Comparison of ENCODE assay signal across 9 cellular contexts in the genomic region with DNA sequence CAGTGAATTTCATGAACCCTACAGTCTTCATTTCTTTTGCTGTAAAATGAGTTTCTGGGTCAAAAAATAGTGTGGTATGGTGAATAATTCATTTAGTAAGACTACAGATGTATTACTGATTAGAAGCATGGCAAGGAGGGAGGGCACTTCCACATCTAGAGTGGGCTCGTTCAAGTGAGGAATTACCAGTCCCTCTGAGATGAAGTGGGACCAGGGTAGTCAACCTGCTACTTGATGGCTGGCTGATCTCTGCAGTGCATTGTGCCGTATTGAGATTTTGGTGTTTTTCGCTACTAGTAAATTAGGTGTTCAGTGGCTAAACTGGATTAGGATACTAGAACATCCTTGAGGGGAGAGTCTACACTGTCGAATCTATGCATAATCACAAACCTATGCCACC. TPM values are rescaled to one million over a fixed set of nuclear protein-coding genes. Genes with fewer than 3 reads are reported as not detected.
DNase-seq lines count a peak whose midpoint lies in the region; ATAC-seq, FAIRE-seq and TF ChIP-seq lines count a peak whose summit lies in the region.
"Had no signal": no experiment of that assay in that cellular context is flagged by ENCODE, and none has a peak within 500 bp of the region (broad histone marks: within the 10 kb centered on the region; RNA-seq: fewer than 3 reads in every experiment).

No MANE protein-coding gene starts in this region.

- TF ChIP-seq CTCF in GM23338 (conservative IDR thresholded peaks at IDR 0.05; ENCODE audit: low read depth in 2 of 2) (no peak), prostate gland (IDR thresholded peaks at IDR 0.05) (no peak), foreskin keratinocyte (conservative IDR thresholded peaks at IDR 0.05) (no peak)

- H3K4me3 Mint-ChIP-seq in GM23338, result no peak overlapping the region

- peaks cover 16% of the 10 kb centered on the region for H4K20me1 ChIP-seq in GM23338 (replicated peaks; ENCODE audit: insufficient read depth)

- intact Hi-C loops in prostate gland (cut with DNase I), result no loop called here

- TF ChIP-seq POLR2A in prostate gland (IDR thresholded peaks at IDR 0.05), result no peak

- peaks cover 44% of the 10 kb centered on the region for H3K79me2 ChIP-seq in GM23338 (replicated peaks; ENCODE audit: insufficient read depth)

- H3K9me3 Mint-ChIP-seq in GM23338, result no peaks in the 10 kb centered on the region

- 0 out of 2 replicates have a peak overlapping the region, but pooled peaks have one; percentile 21 for H3K27ac Mint-ChIP-seq in GM23338

- no peak overlapping the region for H2AFZ ChIP-seq in GM23338

- H3K27ac ChIP-seq in GM23338 (ENCODE audit: low read depth) (peak overlapping the region; percentile 62), prostate gland (peak overlapping the region; percentile 10 to 19), foreskin keratinocyte (no peak overlapping the region)

- H3K9me3 ChIP-seq in prostate gland, result no peaks in the 10 kb centered on the region

- H3K9me2 ChIP-seq in GM23338 (ENCODE audit: insufficient read depth), result no peaks in the 10 kb centered on the region

- ATAC-seq in GM19025 (IDR thresholded peaks at IDR 0.05; ENCODE audit: low read depth, unreplicated experiment), result peak; percentile 52
- ATAC-seq in GM23338, result no peak
- peak; percentile 31 for ATAC-seq in HG03520 (IDR thresholded peaks at IDR 0.05; ENCODE audit: unreplicated experiment)
- ATAC-seq in foreskin keratinocyte, result no peak

- peaks cover 17% of the 10 kb centered on the region; the same call in 2 of the 3 replicates for H3K36me3 Mint-ChIP-seq in GM23338 (ENCODE audit: low read depth)

- H3K4me1 ChIP-seq in GM23338 (ENCODE audit: insufficient read depth) (peaks cover 4% of the 10 kb centered on the region; the same call in 1 of the 2 replicates), prostate gland (replicated peaks) (no peaks in the 10 kb centered on the region), foreskin keratinocyte (peaks cover 7% of the 10 kb centered on the region)

- H3F3A ChIP-seq in GM23338 (replicated peaks; ENCODE audit: low read depth), result no peaks in the 10 kb centered on the region

- FAIRE-seq in urothelium cell line (lab: Jason Lieb, UNC), result no peak

- H3K4me2 ChIP-seq in GM23338, result no peak overlapping the region

- peaks cover 2% of the 10 kb centered on the region for H3K27me3 Mint-ChIP-seq in GM23338 (ENCODE audit: insufficient read depth, low read depth, poor library complexity)

- peaks cover 2% of the 10 kb centered on the region; the same call in 2 of the 3 replicates for H3K4me1 Mint-ChIP-seq in GM23338

- no peak for DNase-seq in GM23338 (ENCODE audit: low spot score)
- DNase-seq in prostate gland (ENCODE audit: low spot score), result no peak
- no peak for DNase-seq in foreskin keratinocyte
- DNase-seq in DMS 273 treated with DMSO at 0.1 percent for 48 hours (lab: John Stamatoyannopoulos, UW), result no peak
- no peak for DNase-seq in urothelium cell line (ENCODE audit: low spot score)
- DNase-seq: NCI-H1694 treated with DMSO at 0.1 percent for 48 hours, SHP77 had no signal

- H3K4me3 ChIP-seq in GM23338 (no peak overlapping the region), prostate gland (no peak overlapping the region)

- WGBS in prostate gland, result 78% methylated on average over 4 of the region's 4 CpGs

- H3K27me3 ChIP-seq in GM23338 (ENCODE audit: insufficient read depth) (no peaks in the 10 kb centered on the region), prostate gland (replicated peaks; ENCODE audit: insufficient read depth) (no peaks in the 10 kb centered on the region), foreskin keratinocyte (no peaks in the 10 kb centered on the region)

- peaks cover 4% of the 10 kb centered on the region; the same call in 1 of the 2 replicates for H3K36me3 ChIP-seq in GM23338 (ENCODE audit: insufficient read depth)
- no peaks in the 10 kb centered on the region for H3K36me3 ChIP-seq in prostate gland

TF ChIP-seq in GM23338, 12 proteins besides CTCF, POLR2A, EP300 and RAD21:
- TF ChIP-seq, protein P1, sequence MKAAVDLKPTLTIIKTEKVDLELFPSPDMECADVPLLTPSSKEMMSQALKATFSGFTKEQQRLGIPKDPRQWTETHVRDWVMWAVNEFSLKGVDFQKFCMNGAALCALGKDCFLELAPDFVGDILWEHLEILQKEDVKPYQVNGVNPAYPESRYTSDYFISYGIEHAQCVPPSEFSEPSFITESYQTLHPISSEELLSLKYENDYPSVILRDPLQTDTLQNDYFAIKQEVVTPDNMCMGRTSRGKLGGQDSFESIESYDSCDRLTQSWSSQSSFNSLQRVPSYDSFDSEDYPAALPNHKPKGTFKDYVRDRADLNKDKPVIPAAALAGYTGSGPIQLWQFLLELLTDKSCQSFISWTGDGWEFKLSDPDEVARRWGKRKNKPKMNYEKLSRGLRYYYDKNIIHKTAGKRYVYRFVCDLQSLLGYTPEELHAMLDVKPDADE (IDR thresholded peaks at IDR 0.05), result no peak
- TF ChIP-seq POLR2AphosphoS5 (IDR thresholded peaks at IDR 0.05; ENCODE audit: low read depth), result no peak
- TF ChIP-seq, protein P2, sequence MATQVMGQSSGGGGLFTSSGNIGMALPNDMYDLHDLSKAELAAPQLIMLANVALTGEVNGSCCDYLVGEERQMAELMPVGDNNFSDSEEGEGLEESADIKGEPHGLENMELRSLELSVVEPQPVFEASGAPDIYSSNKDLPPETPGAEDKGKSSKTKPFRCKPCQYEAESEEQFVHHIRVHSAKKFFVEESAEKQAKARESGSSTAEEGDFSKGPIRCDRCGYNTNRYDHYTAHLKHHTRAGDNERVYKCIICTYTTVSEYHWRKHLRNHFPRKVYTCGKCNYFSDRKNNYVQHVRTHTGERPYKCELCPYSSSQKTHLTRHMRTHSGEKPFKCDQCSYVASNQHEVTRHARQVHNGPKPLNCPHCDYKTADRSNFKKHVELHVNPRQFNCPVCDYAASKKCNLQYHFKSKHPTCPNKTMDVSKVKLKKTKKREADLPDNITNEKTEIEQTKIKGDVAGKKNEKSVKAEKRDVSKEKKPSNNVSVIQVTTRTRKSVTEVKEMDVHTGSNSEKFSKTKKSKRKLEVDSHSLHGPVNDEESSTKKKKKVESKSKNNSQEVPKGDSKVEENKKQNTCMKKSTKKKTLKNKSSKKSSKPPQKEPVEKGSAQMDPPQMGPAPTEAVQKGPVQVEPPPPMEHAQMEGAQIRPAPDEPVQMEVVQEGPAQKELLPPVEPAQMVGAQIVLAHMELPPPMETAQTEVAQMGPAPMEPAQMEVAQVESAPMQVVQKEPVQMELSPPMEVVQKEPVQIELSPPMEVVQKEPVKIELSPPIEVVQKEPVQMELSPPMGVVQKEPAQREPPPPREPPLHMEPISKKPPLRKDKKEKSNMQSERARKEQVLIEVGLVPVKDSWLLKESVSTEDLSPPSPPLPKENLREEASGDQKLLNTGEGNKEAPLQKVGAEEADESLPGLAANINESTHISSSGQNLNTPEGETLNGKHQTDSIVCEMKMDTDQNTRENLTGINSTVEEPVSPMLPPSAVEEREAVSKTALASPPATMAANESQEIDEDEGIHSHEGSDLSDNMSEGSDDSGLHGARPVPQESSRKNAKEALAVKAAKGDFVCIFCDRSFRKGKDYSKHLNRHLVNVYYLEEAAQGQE (IDR thresholded peaks at IDR 0.05; ENCODE audit: unreplicated experiment), result no peak
- no peak for TF ChIP-seq EZH2 (IDR thresholded peaks at IDR 0.05; ENCODE audit: low read depth, unreplicated experiment)
- TF ChIP-seq JUNB (IDR thresholded peaks at IDR 0.05; ENCODE audit: unreplicated experiment), result no peak

RNA-seq across cellular contexts. Expression of a gene that starts 10.8 kb away (rescaled TPM):
- 26.9 and 28.9 TPM in 2 replicates for total RNA-seq in GM23338 (2014; rRNA removed; shearing (Covaris generic))
- 24.0 and 29.6 TPM in 2 replicates for polyA plus RNA-seq in GM23338 (2016; fragmentation: Nextera tagmentation; extraction: Ambion mirVana)
- total RNA-seq in prostate gland, result 10 to 100 TPM; 29.2 to 37.7 TPM
- 15.1 and 15.3 TPM in 2 replicates for total RNA-seq in foreskin keratinocyte
- polyA plus RNA-seq in foreskin keratinocyte, result 6.7 and 8.0 TPM in 2 replicates

RNA-seq across cellular contexts. Expression of a gene that starts 23.9 kb away (rescaled TPM):
- total RNA-seq in GM23338 (2014; rRNA removed; shearing (Covaris generic)), result 0.39 and 1.7 TPM in 2 replicates
- polyA plus RNA-seq in GM23338 (2016; fragmentation: Nextera tagmentation; extraction: Ambion mirVana) (1.9 and 2.2 TPM in 2 replicates), foreskin keratinocyte (0.18 TPM in 2 replicates)
- total RNA-seq in prostate gland (1 to 10 TPM; 3.1 to 6.2 TPM), foreskin keratinocyte (0.24 and 0.28 TPM in 2 replicates)

RNA-seq across cellular contexts. Expression of a gene that starts 28.1 kb away (rescaled TPM):
- 13.2 and 15.2 TPM in 2 replicates for total RNA-seq in GM23338 (2014; rRNA removed; shearing (Covaris generic))
- 5.8 and 6.3 TPM in 2 replicates for polyA plus RNA-seq in GM23338 (2016; fragmentation: Nextera tagmentation; extraction: Ambion mirVana)
- total RNA-seq in prostate gland, result 10 to 100 TPM; 15.6 to 32.5 TPM
- total RNA-seq in foreskin keratinocyte, result 5.4 and 6.3 TPM in 2 replicates
- 3.2 and 3.5 TPM in 2 replicates for polyA plus RNA-seq in foreskin keratinocyte

RNA-seq across cellular contexts. Expression of a gene that starts 50.9 kb away (rescaled TPM):
- 34.3 and 40.2 TPM in 2 replicates for total RNA-seq in GM23338 (2014; rRNA removed; shearing (Covaris generic))
- 29.6 and 30.1 TPM in 2 replicates for polyA plus RNA-seq in GM23338 (2016; fragmentation: Nextera tagmentation; extraction: Ambion mirVana)
- total RNA-seq in prostate gland, result 10 to 100 TPM; 44.8 to 74.3 TPM
- 31.7 and 36.3 TPM in 2 replicates for total RNA-seq in foreskin keratinocyte
- polyA plus RNA-seq in foreskin keratinocyte, result 17.5 and 20.8 TPM in 2 replicates

Comparison
In these comparisons a context has a peak if more than half of its experiments do, and no peak if none do; other contexts are left out.
1. ATAC-seq: peak in GM19025 (single experiment) and HG03520 (single experiment); none in GM23338 (single experiment) and foreskin keratinocyte (single experiment).